26 cellular contexts compared by ENCODE assay signal in the genomic region with DNA sequence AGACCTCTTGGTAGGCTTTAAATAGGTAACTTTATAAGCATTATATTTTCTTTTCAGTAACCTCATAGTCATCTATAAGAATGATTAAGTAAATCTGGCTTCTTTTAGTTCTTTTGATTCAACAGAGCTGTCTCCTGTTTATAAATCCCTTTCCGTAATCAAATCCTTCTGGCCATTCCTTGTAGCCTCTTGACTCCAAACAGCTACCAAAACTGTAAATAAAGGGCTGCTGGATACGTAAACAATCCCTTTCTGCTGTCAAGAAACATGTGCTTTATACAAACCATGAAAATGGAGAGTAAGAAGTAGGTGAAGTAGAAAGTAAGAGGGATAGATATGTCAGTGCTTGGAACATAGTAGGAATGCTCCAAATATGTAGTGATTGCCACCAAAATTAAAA.
"Had no signal": no experiment of that assay in that cellular context is flagged by ENCODE, and none has a peak within 500 bp of the region (broad histone marks: within the 10 kb centered on the region; RNA-seq: fewer than 3 reads in every experiment).

No MANE protein-coding gene starts in this region.

- H3K79me2 ChIP-seq: parathyroid adenoma had no signal

- DNase-seq: effector CD8-positive, alpha-beta T cell; endodermal cell; foreskin fibroblast; gastrocnemius medialis; heart left ventricle; hippocampal formation; islet precursor cell; kidney glomerular epithelial cell; left colon; left ventricle myocardium superior; lower lobe of right lung; natural killer cell; right lobe of liver; small intestine; stimulated activated CD4-positive, alpha-beta T cell treated with anti-CD3 and anti-CD28 coated beads, Interleukin-15, amount 100 ng/mL, for 24 hours; stimulated activated CD4-positive, alpha-beta T cell treated with anti-CD3 and anti-CD28 coated beads, Interleukin-2, amount 100 ng/mL, for 48 hours; stimulated activated CD8-positive, alpha-beta memory T cell treated with anti-CD3 and anti-CD28 coated beads, Interleukin-4, amount 100 ng/mL, for 48 hours; stimulated activated naive CD4-positive, alpha-beta T cell; stimulated activated naive CD8-positive, alpha-beta T cell treated with anti-CD3 and anti-CD28 coated beads, Interleukin-15, amount 100 ng/mL, for 72 hours; transverse colon; upper lobe of right lung had no signal

- ATAC-seq: esophagus mucosa, gastrocnemius medialis, heart left ventricle, left ventricle myocardium superior, lower lobe of right lung, natural killer cell, upper lobe of right lung had no signal

- H3K9me3 ChIP-seq: gastrocnemius medialis, heart left ventricle, lower lobe of right lung, right lobe of liver, suprapubic skin, transverse colon, upper lobe of right lung, vagina had no signal

- H3K27me3 ChIP-seq: gastrocnemius medialis, right lobe of liver, suprapubic skin, transverse colon, upper lobe of right lung, vagina had no signal

- H3K4me3 ChIP-seq: gastrocnemius medialis, heart left ventricle, lower lobe of right lung, right lobe of liver, suprapubic skin, transverse colon, upper lobe of right lung, vagina had no signal

- H3K4me1 ChIP-seq: gastrocnemius medialis, heart left ventricle, lower lobe of right lung, parathyroid adenoma, right lobe of liver, suprapubic skin, upper lobe of right lung, vagina had no signal

- H3K27ac ChIP-seq: epithelial cell of prostate, gastrocnemius medialis, heart left ventricle, lower lobe of right lung, parathyroid adenoma, right lobe of liver, suprapubic skin, upper lobe of right lung, vagina had no signal

- H2AFZ ChIP-seq: parathyroid adenoma had no signal

- H3K36me3 ChIP-seq: gastrocnemius medialis, heart left ventricle, lower lobe of right lung, right lobe of liver, suprapubic skin, transverse colon, upper lobe of right lung, vagina had no signal

- H3K9ac ChIP-seq: parathyroid adenoma had no signal
